In genomic region chr1:151729157-151729965, GRCh38 we compare ENCODE assay signal across 1 cellular context.
A peak's percentile ranks its signal among the peaks of the same experiment; 100 is the strongest.
TF ChIP-seq lines count a peak whose summit lies in the region.

No MANE protein-coding gene starts in this region.

TF ChIP-seq in HepG2, 621 proteins besides CTCF, POLR2A, EP300 and RAD21 (continued from another document):
- 0 out of 2 replicates have a peak, but pooled peaks have one; percentile 27 for TF ChIP-seq HOXA5 (CRISPR knock-in tag; IDR thresholded peaks at IDR 0.05)
- no peak for TF ChIP-seq CREB1 (IDR thresholded peaks at IDR 0.05)
- 0 out of 2 replicates have a peak, but pooled peaks have one; percentile 41 for TF ChIP-seq CREB1 (CRISPR knock-in tag; IDR thresholded peaks at IDR 0.05)
- TF ChIP-seq HNF1B (CRISPR knock-in tag; IDR thresholded peaks at IDR 0.05): peak; percentile 25; the same call in 1 of the 2 replicates
- TF ChIP-seq TRAFD1 (CRISPR knock-in tag; IDR thresholded peaks at IDR 0.05; ENCODE audit: borderline replicate concordance): no peak
- no peak for TF ChIP-seq FOXP1 (IDR thresholded peaks at IDR 0.05)
- peak; percentile 75; the same call in 1 of the 2 replicates for TF ChIP-seq FOXP1 (CRISPR knock-in tag; IDR thresholded peaks at IDR 0.05)
- peak; percentile 82 for TF ChIP-seq FOXP4 (CRISPR knock-in tag; IDR thresholded peaks at IDR 0.05)
- 0 out of 2 replicates have a peak, but pooled peaks have one; percentile 18 for TF ChIP-seq BCL6 (CRISPR knock-in tag; IDR thresholded peaks at IDR 0.05)
- no peak for TF ChIP-seq JUNB (CRISPR knock-in tag; IDR thresholded peaks at IDR 0.05; ENCODE audit: borderline replicate concordance)
- TF ChIP-seq ARID5B (CRISPR knock-in tag; IDR thresholded peaks at IDR 0.05): peak; percentile 35; the same call in 1 of the 2 replicates
- no peak for TF ChIP-seq FOXM1 (CRISPR knock-in tag; IDR thresholded peaks at IDR 0.05)
- no peak for TF ChIP-seq ZNF317 (CRISPR knock-in tag; IDR thresholded peaks at IDR 0.05)
- peak; percentile 35; the same call in 1 of the 2 replicates for TF ChIP-seq ZNF687 (CRISPR knock-in tag; IDR thresholded peaks at IDR 0.05)
- peak; percentile 71; the same call in 1 of the 2 replicates for TF ChIP-seq SOX5 (CRISPR knock-in tag; IDR thresholded peaks at IDR 0.05; ENCODE audit: borderline replicate concordance)
- 0 out of 2 replicates have a peak, but pooled peaks have one; percentile 17 for TF ChIP-seq FOXK2 (IDR thresholded peaks at IDR 0.05)
- 0 out of 2 replicates have a peak, but pooled peaks have one; percentile 16 for TF ChIP-seq PITX1 (CRISPR knock-in tag; IDR thresholded peaks at IDR 0.05)
- TF ChIP-seq ETV5 (CRISPR knock-in tag; IDR thresholded peaks at IDR 0.05; ENCODE audit: borderline replicate concordance): 0 out of 2 replicates have a peak, but pooled peaks have one; percentile 28
- TF ChIP-seq E2F5 (CRISPR knock-in tag; conservative IDR thresholded peaks at IDR 0.05): no peak
- TF ChIP-seq FOXK1 (CRISPR knock-in tag; IDR thresholded peaks at IDR 0.05; ENCODE audit: borderline replicate concordance, low read depth): 0 out of 2 replicates have a peak, but pooled peaks have one; percentile 23
- TF ChIP-seq PRDM10 (CRISPR knock-in tag; IDR thresholded peaks at IDR 0.05; ENCODE audit: low read depth): peak; percentile 67; the same call in 1 of the 2 replicates
- peak; percentile 23; the same call in 1 of the 2 replicates for TF ChIP-seq MTA1 (CRISPR knock-in tag; IDR thresholded peaks at IDR 0.05; ENCODE audit: borderline replicate concordance)
- no peak for TF ChIP-seq SOX13 (IDR thresholded peaks at IDR 0.05)
- TF ChIP-seq SOX13 (CRISPR knock-in tag; conservative IDR thresholded peaks at IDR 0.05 in 1 of 2, IDR thresholded peaks at IDR 0.05 in 1 of 2): peak in 1 of 2 experiments; percentile 68; a peak in 2 of 4 replicates
